ENCODE assay signal across 29 cellular contexts in genomic region chr3:100207886-100208285, GRCh38.
"Had no signal": no experiment of that assay in that cellular context is flagged by ENCODE, and none has a peak within 500 bp of the region (broad histone marks: within the 10 kb centered on the region; RNA-seq: fewer than 3 reads in every experiment).

No MANE protein-coding gene starts in this region.

- H3K36me3 Mint-ChIP-seq: naive thymus-derived CD8-positive, alpha-beta T cell; natural killer cell treated with Interleukin-12 subunit alpha and Interleukin-12 subunit beta and Interleukin-15 and Interleukin-18, amount 100 ng/mL, for 72 hours; stimulated activated effector memory CD8-positive, alpha-beta T cell treated with anti-CD3 and anti-CD28 coated beads, Interleukin-12 subunit alpha, Interleukin-12 subunit beta, amount 100 ng/mL, for 72 hours; stimulated activated naive B cell treated with anti-CD40 and anti-IgM and Interleukin-4, amounts not matched to agents 10 μg/mL and 1 μg/mL and 100 μg/mL, for 72 hours had no signal

- H3K4me3 Mint-ChIP-seq: naive thymus-derived CD8-positive, alpha-beta T cell; natural killer cell treated with Interleukin-12 subunit alpha and Interleukin-12 subunit beta and Interleukin-15 and Interleukin-18, amount 100 ng/mL, for 72 hours; nephron progenitor cell; neural crest cell; stimulated activated effector memory CD8-positive, alpha-beta T cell treated with anti-CD3 and anti-CD28 coated beads, Interleukin-12 subunit alpha, Interleukin-12 subunit beta, amount 100 ng/mL, for 72 hours; stimulated activated naive B cell treated with anti-CD40 and anti-IgM and Interleukin-4, amounts not matched to agents 10 μg/mL and 1 μg/mL and 100 μg/mL, for 72 hours; stimulated activated naive CD8-positive, alpha-beta T cell treated with anti-CD3 and anti-CD28 coated beads, Interleukin-15, Interleukin-2, amounts not matched to agents 100 ng/mL and 50 ng/mL, for 24 hours had no signal

- H3K9me3 ChIP-seq: neutrophil, pancreas, prostate gland, right lobe of liver, sigmoid colon, thoracic aorta, thyroid gland, upper lobe of left lung, vagina had no signal

- DNase-seq: naive thymus-derived CD8-positive, alpha-beta T cell; nephron progenitor cell; nucleus accumbens; pancreas; retina; right cardiac atrium; right lobe of liver; sigmoid colon; stimulated activated CD4-positive, alpha-beta T cell treated with anti-CD3 and anti-CD28 coated beads, Interleukin-15, amount 100 ng/mL, for 24 hours; stimulated activated CD4-positive, alpha-beta T cell treated with anti-CD3 and anti-CD28 coated beads, Interleukin-2, amount 100 ng/mL, for 24 hours; stimulated activated CD4-positive, alpha-beta T cell treated with anti-CD3 and anti-CD28 coated beads, Interleukin-2, amount 100 ng/mL, for 48 hours; stimulated activated CD4-positive, alpha-beta T cell treated with anti-CD3 and anti-CD28 coated beads, Interleukin-4, amount 100 ng/mL, for 24 hours; stimulated activated naive B cell treated with anti-CD40 and anti-IgM and Interleukin-4, amounts not matched to agents 10 μg/mL and 1 μg/mL and 100 μg/mL, for 72 hours; stimulated activated naive CD4-positive, alpha-beta T cell treated with Interleukin-2 at 50 U/mL for 16 hours; stomach; thyroid gland; trophoblast cell; upper lobe of left lung had no signal

- H3K9me3 Mint-ChIP-seq: naive thymus-derived CD8-positive, alpha-beta T cell; stimulated activated effector memory CD8-positive, alpha-beta T cell treated with anti-CD3 and anti-CD28 coated beads, Interleukin-12 subunit alpha, Interleukin-12 subunit beta, amount 100 ng/mL, for 72 hours; stimulated activated naive B cell treated with anti-CD40 and anti-IgM and Interleukin-4, amounts not matched to agents 10 μg/mL and 1 μg/mL and 100 μg/mL, for 72 hours; stimulated activated naive CD8-positive, alpha-beta T cell treated with anti-CD3 and anti-CD28 coated beads, Interleukin-15, Interleukin-2, amounts not matched to agents 100 ng/mL and 50 ng/mL, for 24 hours had no signal

- H3K4me1 ChIP-seq: prostate gland had no signal

- ATAC-seq: naive thymus-derived CD8-positive, alpha-beta T cell; natural killer cell treated with Interleukin-12 subunit alpha and Interleukin-12 subunit beta and Interleukin-15 and Interleukin-18, amount 100 ng/mL, for 72 hours; pancreas; right cardiac atrium; right lobe of liver; stimulated activated effector memory CD8-positive, alpha-beta T cell treated with anti-CD3 and anti-CD28 coated beads, Interleukin-12 subunit alpha, Interleukin-12 subunit beta, amount 100 ng/mL, for 72 hours; stimulated activated naive B cell treated with anti-CD40 and anti-IgM and Interleukin-4, amounts not matched to agents 10 μg/mL and 1 μg/mL and 100 μg/mL, for 72 hours had no signal

- H3K27ac ChIP-seq: neutrophil, pancreas, prostate gland, right lobe of liver, sigmoid colon, skin epidermis, stomach, thoracic aorta, thyroid gland, tibial nerve, upper lobe of left lung, vagina had no signal

- H3K27me3 Mint-ChIP-seq: naive thymus-derived CD8-positive, alpha-beta T cell; natural killer cell treated with Interleukin-12 subunit alpha and Interleukin-12 subunit beta and Interleukin-15 and Interleukin-18, amount 100 ng/mL, for 72 hours; stimulated activated naive B cell treated with anti-CD40 and anti-IgM and Interleukin-4, amounts not matched to agents 10 μg/mL and 1 μg/mL and 100 μg/mL, for 72 hours; stimulated activated naive CD8-positive, alpha-beta T cell treated with anti-CD3 and anti-CD28 coated beads, Interleukin-15, Interleukin-2, amounts not matched to agents 100 ng/mL and 50 ng/mL, for 24 hours had no signal

- H3K27ac Mint-ChIP-seq: natural killer cell treated with Interleukin-12 subunit alpha and Interleukin-12 subunit beta and Interleukin-15 and Interleukin-18, amount 100 ng/mL, for 72 hours; stimulated activated effector memory CD8-positive, alpha-beta T cell treated with anti-CD3 and anti-CD28 coated beads, Interleukin-12 subunit alpha, Interleukin-12 subunit beta, amount 100 ng/mL, for 72 hours; stimulated activated naive B cell treated with anti-CD40 and anti-IgM and Interleukin-4, amounts not matched to agents 10 μg/mL and 1 μg/mL and 100 μg/mL, for 72 hours; stimulated activated naive CD8-positive, alpha-beta T cell treated with anti-CD3 and anti-CD28 coated beads, Interleukin-15, Interleukin-2, amounts not matched to agents 100 ng/mL and 50 ng/mL, for 24 hours had no signal

- H3K4me3 ChIP-seq: pancreas, prostate gland, right lobe of liver, sigmoid colon, skin epidermis, stomach, thoracic aorta, thyroid gland, tibial nerve, upper lobe of left lung, vagina had no signal

- H3K27me3 ChIP-seq: neutrophil, pancreas, right lobe of liver, sigmoid colon, stomach, thyroid gland, tibial nerve, upper lobe of left lung, vagina had no signal

- H3K36me3 ChIP-seq: neutrophil, pancreas, prostate gland, right lobe of liver, sigmoid colon, stomach, thoracic aorta, thyroid gland, tibial nerve, upper lobe of left lung, vagina had no signal

- FAIRE-seq: pancreas, urothelium cell line had no signal
